Comparison of ENCODE assay signal across 12 cellular contexts in genomic region chr15:69467636-69468035, GRCh38.
A peak's percentile ranks its signal among the peaks of the same experiment; 100 is the strongest.
DNase-seq lines count a peak whose midpoint lies in the region; ATAC-seq lines count a peak whose summit lies in the region.
"Had no signal": no experiment of that assay in that cellular context is flagged by ENCODE, and none has a peak within 500 bp of the region (broad histone marks: within the 10 kb centered on the region; RNA-seq: fewer than 3 reads in every experiment).

No MANE protein-coding gene starts in this region.

- peak overlapping the region; percentile 93 for H3K27ac ChIP-seq in effector memory CD4-positive, alpha-beta T cell (ENCODE audit: insufficient read depth, low read length, poor library complexity, severe bottlenecking)
- H3K27ac ChIP-seq: thoracic aorta had no signal

- no peaks in the 10 kb centered on the region for H3K9me3 ChIP-seq in effector memory CD4-positive, alpha-beta T cell (ENCODE audit: control insufficient read depth, low read length)
- H3K9me3 ChIP-seq: thoracic aorta had no signal

- peaks cover 9% of the 10 kb centered on the region for H3K36me3 Mint-ChIP-seq in stimulated activated effector memory CD8-positive, alpha-beta T cell treated with anti-CD3 and anti-CD28 coated beads, Interleukin-12 subunit alpha, Interleukin-12 subunit beta, amount 100 ng/mL, for 72 hours
- H3K36me3 Mint-ChIP-seq: CD14-positive monocyte had no signal

- no peaks in the 10 kb centered on the region for H3K27me3 ChIP-seq in effector memory CD4-positive, alpha-beta T cell (replicated peaks; ENCODE audit: control insufficient read depth, insufficient read depth, low read length, poor library complexity, severe bottlenecking)

- H3K4me3 Mint-ChIP-seq in stimulated activated effector memory CD8-positive, alpha-beta T cell treated with anti-CD3 and anti-CD28 coated beads, Interleukin-12 subunit alpha, Interleukin-12 subunit beta, amount 100 ng/mL, for 72 hours = peak overlapping the region; percentile 60
- H3K4me3 Mint-ChIP-seq: CD14-positive monocyte had no signal

- peaks cover 35% of the 10 kb centered on the region for H3K4me1 Mint-ChIP-seq in stimulated activated effector memory CD8-positive, alpha-beta T cell treated with anti-CD3 and anti-CD28 coated beads, Interleukin-12 subunit alpha, Interleukin-12 subunit beta, amount 100 ng/mL, for 72 hours

- peaks cover 32% of the 10 kb centered on the region for H3K4me1 ChIP-seq in effector memory CD4-positive, alpha-beta T cell (ENCODE audit: control insufficient read depth, insufficient read depth, low read length, poor library complexity, severe bottlenecking)

- peak; percentile 55 for DNase-seq in activated CD8-positive, alpha-beta memory T cell treated with anti-CD3 and anti-CD28 coated beads for 24 hours
- DNase-seq in activated CD8-positive, alpha-beta memory T cell treated with anti-CD3 and anti-CD28 coated beads, Interleukin-2, amount 50 U/mL, for 4 hours = no peak
- peak; percentile 50 for DNase-seq in NCI-H146 (lab: John Stamatoyannopoulos, UW)
- no peak for DNase-seq in effector memory CD4-positive, alpha-beta T cell
- DNase-seq in stimulated activated effector memory CD8-positive, alpha-beta T cell treated with anti-CD3 and anti-CD28 coated beads, Interleukin-12 subunit alpha, Interleukin-12 subunit beta, amount 100 ng/mL, for 72 hours (ENCODE audit: low spot score in 2 of 2) = no peak
- no peak for DNase-seq in cortex of kidney (lab: John Stamatoyannopoulos, UW)
- DNase-seq: foreskin fibroblast, NCI-H1694 treated with DMSO at 0.1 percent for 48 hours had no signal

- H3K9me3 Mint-ChIP-seq in stimulated activated effector memory CD8-positive, alpha-beta T cell treated with anti-CD3 and anti-CD28 coated beads, Interleukin-12 subunit alpha, Interleukin-12 subunit beta, amount 100 ng/mL, for 72 hours = no peaks in the 10 kb centered on the region
- H3K9me3 Mint-ChIP-seq: CD14-positive monocyte had no signal

- peak overlapping the region; percentile 70 for H3K27ac Mint-ChIP-seq in stimulated activated effector memory CD8-positive, alpha-beta T cell treated with anti-CD3 and anti-CD28 coated beads, Interleukin-12 subunit alpha, Interleukin-12 subunit beta, amount 100 ng/mL, for 72 hours
- H3K27ac Mint-ChIP-seq: CD14-positive monocyte had no signal

- ATAC-seq in stimulated activated effector memory CD8-positive, alpha-beta T cell treated with anti-CD3 and anti-CD28 coated beads, Interleukin-12 subunit alpha, Interleukin-12 subunit beta, amount 100 ng/mL, for 72 hours = no peak
- no peak for ATAC-seq in HG02588 (IDR thresholded peaks at IDR 0.05; ENCODE audit: unreplicated experiment)
- ATAC-seq in HG03571 (IDR thresholded peaks at IDR 0.05; ENCODE audit: unreplicated experiment) = no peak

- H3K4me3 ChIP-seq in effector memory CD4-positive, alpha-beta T cell (ENCODE audit: insufficient read depth, low read depth, low read length, poor library complexity, severe bottlenecking) = no peak overlapping the region
- H3K4me3 ChIP-seq: thoracic aorta had no signal

- H3K36me3 ChIP-seq in effector memory CD4-positive, alpha-beta T cell (ENCODE audit: control insufficient read depth, insufficient read depth, low read length) = no peaks in the 10 kb centered on the region
- H3K36me3 ChIP-seq: thoracic aorta had no signal

Comparison
In these comparisons a context has a peak if more than half of its experiments do, and no peak if none do; other contexts are left out.
1. DNase-seq: peak in activated CD8-positive, alpha-beta memory T cell treated with anti-CD3 and anti-CD28 coated beads for 24 hours (single experiment) and NCI-H146 (single experiment); none in activated CD8-positive, alpha-beta memory T cell treated with anti-CD3 and anti-CD28 coated beads, Interleukin-2, amount 50 U/mL, for 4 hours (single experiment), effector memory CD4-positive, alpha-beta T cell (0 of 3), stimulated activated effector memory CD8-positive, alpha-beta T cell treated with anti-CD3 and anti-CD28 coated beads, Interleukin-12 subunit alpha, Interleukin-12 subunit beta, amount 100 ng/mL, for 72 hours (0 of 2) and cortex of kidney (single experiment).